13 cellular contexts compared by ENCODE assay signal in the genomic region with DNA sequence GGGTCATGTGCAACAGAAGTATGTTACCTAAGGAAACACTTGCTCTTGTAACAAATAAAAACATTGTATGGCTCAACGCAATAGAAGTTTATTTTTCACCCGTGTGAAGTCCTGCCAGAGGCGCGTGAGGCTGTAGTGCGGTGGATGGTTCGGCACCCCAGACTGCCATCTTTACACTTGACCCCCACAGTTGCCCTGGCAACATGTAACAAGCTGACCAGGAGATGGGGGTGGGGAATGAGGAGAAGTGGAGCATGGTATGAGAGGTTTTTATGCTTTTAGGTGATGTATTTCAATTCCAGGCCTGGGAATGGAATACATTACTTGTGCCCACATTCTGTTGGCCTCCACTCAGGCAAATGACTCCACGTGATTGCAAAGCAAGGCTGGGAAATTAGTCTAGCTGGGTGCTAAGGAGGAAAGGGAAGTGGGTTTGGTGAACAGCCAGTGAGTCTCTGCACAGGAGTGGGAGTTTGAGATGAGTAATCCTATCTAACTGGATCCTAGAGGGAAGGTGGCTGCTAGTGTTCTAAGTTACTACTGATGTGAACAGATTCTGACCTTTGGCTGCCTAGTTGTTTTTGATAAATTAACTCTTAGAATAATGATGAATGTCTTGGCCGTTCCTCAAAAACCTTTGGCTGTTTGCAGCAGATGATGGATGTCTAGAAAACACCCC. TPM values are rescaled to one million over a fixed set of nuclear protein-coding genes. Genes with fewer than 3 reads are reported as not detected.
DNase-seq lines count a peak whose midpoint lies in the region; ATAC-seq and FAIRE-seq lines count a peak whose summit lies in the region.
"Had no signal": no experiment of that assay in that cellular context is flagged by ENCODE, and none has a peak within 500 bp of the region (broad histone marks: within the 10 kb centered on the region; RNA-seq: fewer than 3 reads in every experiment).

No MANE protein-coding gene starts in this region.

- peaks cover 4% of the 10 kb centered on the region for H3K9me3 Mint-ChIP-seq in activated T-helper 17 cell treated with anti-CD3 and anti-CD28 coated beads, Interleukin-2, amount 50 U/mL, for 72 hours

- ATAC-seq in activated T-helper 17 cell treated with anti-CD3 and anti-CD28 coated beads, Interleukin-2, amount 50 U/mL, for 72 hours (replicated peaks) = peak; percentile 79
- ATAC-seq in HG03469 (IDR thresholded peaks at IDR 0.05; ENCODE audit: unreplicated experiment) = no peak
- ATAC-seq: WTC11 had no signal

- H3K4me3 Mint-ChIP-seq in activated T-helper 17 cell treated with anti-CD3 and anti-CD28 coated beads, Interleukin-2, amount 50 U/mL, for 72 hours = no peak overlapping the region
- H3K4me3 Mint-ChIP-seq: WTC11 had no signal

- H3K4me1 Mint-ChIP-seq in activated T-helper 17 cell treated with anti-CD3 and anti-CD28 coated beads, Interleukin-2, amount 50 U/mL, for 72 hours = no peaks in the 10 kb centered on the region

- no peak overlapping the region for H3K27ac Mint-ChIP-seq in activated T-helper 17 cell treated with anti-CD3 and anti-CD28 coated beads, Interleukin-2, amount 50 U/mL, for 72 hours
- H3K27ac Mint-ChIP-seq: WTC11 had no signal

- DNase-seq in AG20443 (ENCODE audit: low spot score) (peak; percentile 82), HTR-8/SVneo (ENCODE audit: insufficient read length, low spot score) (peak; percentile 48), kidney glomerular epithelial cell (lab: John Stamatoyannopoulos, UW) (peak; percentile 96), ureter (ENCODE audit: low spot score) (no peak), DMS 273 (lab: John Stamatoyannopoulos, UW; ENCODE audit: unreplicated experiment) (no peak), NCI-H1048 (lab: John Stamatoyannopoulos, UW) (no peak)
- DNase-seq: NCI-H2227 treated with DMSO at 0.1 percent for 48 hours; retina; stimulated activated naive CD4-positive, alpha-beta T cell treated with Interleukin-2 at 50 U/mL for 16 hours had no signal

- H3K27me3 Mint-ChIP-seq in activated T-helper 17 cell treated with anti-CD3 and anti-CD28 coated beads, Interleukin-2, amount 50 U/mL, for 72 hours = no peaks in the 10 kb centered on the region

- peak; percentile 4 for FAIRE-seq in HTR-8/SVneo (lab: Jason Lieb, UNC)
- FAIRE-seq: G401.6 had no signal

- H3K36me3 Mint-ChIP-seq in activated T-helper 17 cell treated with anti-CD3 and anti-CD28 coated beads, Interleukin-2, amount 50 U/mL, for 72 hours (ENCODE audit: low read depth) = no peaks in the 10 kb centered on the region

RNA-seq across cellular contexts. Expression of a gene that starts 33.8 kb away (rescaled TPM):
- not detected for total RNA-seq in activated T-helper 17 cell treated with anti-CD3 and anti-CD28 coated beads, Interleukin-2, amount 50 U/mL, for 72 hours
- 26.0 TPM for total RNA-seq in ureter

RNA-seq across cellular contexts. Expression of a gene that starts 42.5 kb away (rescaled TPM):
- 1 to 10 TPM; 2.9 to 3.5 TPM for total RNA-seq in activated T-helper 17 cell treated with anti-CD3 and anti-CD28 coated beads, Interleukin-2, amount 50 U/mL, for 72 hours
- 0.81 TPM for total RNA-seq in ureter

Comparison
In these comparisons a context has a peak if more than half of its experiments do, and no peak if none do; other contexts are left out.
1. DNase-seq: peak in AG20443 (single experiment), HTR-8/SVneo (single experiment) and kidney glomerular epithelial cell (single experiment); none in ureter (single experiment), DMS 273 (single experiment) and NCI-H1048 (single experiment).
2. RNA of a gene that starts 33.8 kb away (total RNA-seq): 26.0 TPM in ureter (single experiment); not detected in activated T-helper 17 cell treated with anti-CD3 and anti-CD28 coated beads, Interleukin-2, amount 50 U/mL, for 72 hours; every median in the first group is over 10 times any median in the second.